Comparison of ENCODE assay signal across 8 cellular contexts in genomic region chr5:77560677-77561263, GRCh38.
DNase-seq lines count a peak whose midpoint lies in the region; ATAC-seq and TF ChIP-seq lines count a peak whose summit lies in the region.

No MANE protein-coding gene starts in this region.

- no peaks in the 10 kb centered on the region for H3K9me3 Mint-ChIP-seq in CD8-positive, alpha-beta memory T cell
- no peaks in the 10 kb centered on the region for H3K9me3 Mint-ChIP-seq in activated CD8-positive, alpha-beta T cell treated with anti-CD3 and anti-CD28 coated beads, Interleukin-2, amount 10 ng/mL, durations not matched to agents 7 days and 5 days (ENCODE audit: insufficient read depth)

- H3K4me1 Mint-ChIP-seq in CD8-positive, alpha-beta memory T cell = no peaks in the 10 kb centered on the region
- no peaks in the 10 kb centered on the region for H3K4me1 Mint-ChIP-seq in activated CD8-positive, alpha-beta T cell treated with anti-CD3 and anti-CD28 coated beads, Interleukin-2, amount 10 ng/mL, durations not matched to agents 7 days and 5 days (ENCODE audit: low read depth)

- no peak overlapping the region for H3K27ac ChIP-seq in CD8-positive, alpha-beta memory T cell (ENCODE audit: low read depth, low read length)

- TF ChIP-seq CTCF in AG09319 (IDR thresholded peaks at IDR 0.05; ENCODE audit: low read depth, low read length) (peak; percentile 40), GM20000 (IDR thresholded peaks at IDR 0.05; ENCODE audit: extremely low read depth, missing control alignments) (peak; percentile 2)

- peak; percentile 4 for DNase-seq in AG09319 (ENCODE audit: extremely low read depth, low read depth)
- peak; percentile 25 for DNase-seq in GM20000 (ENCODE audit: low spot score)
- DNase-seq in NCI-H510A treated with DMSO at 0.1 percent for 48 hours (lab: John Stamatoyannopoulos, UW) = peak; percentile 20
- peak; percentile 61 for DNase-seq in cerebellar cortex (ENCODE audit: low spot score)
- DNase-seq in midbrain (lab: John Stamatoyannopoulos, UW) = peak; percentile 51
- no peak for DNase-seq in CD8-positive, alpha-beta memory T cell
- DNase-seq in activated CD8-positive, alpha-beta T cell treated with anti-CD3 and anti-CD28 coated beads, Interleukin-2, amount 10 ng/mL, durations not matched to agents 7 days and 5 days = no peak

- no peaks in the 10 kb centered on the region for H3K36me3 Mint-ChIP-seq in CD8-positive, alpha-beta memory T cell
- no peaks in the 10 kb centered on the region for H3K36me3 Mint-ChIP-seq in activated CD8-positive, alpha-beta T cell treated with anti-CD3 and anti-CD28 coated beads, Interleukin-2, amount 10 ng/mL, durations not matched to agents 7 days and 5 days (ENCODE audit: low read depth)

- no peak overlapping the region for H3K27ac Mint-ChIP-seq in CD8-positive, alpha-beta memory T cell
- H3K27ac Mint-ChIP-seq in activated CD8-positive, alpha-beta T cell treated with anti-CD3 and anti-CD28 coated beads, Interleukin-2, amount 10 ng/mL, durations not matched to agents 7 days and 5 days = no peak overlapping the region

- no peak overlapping the region for H3K4me3 Mint-ChIP-seq in CD8-positive, alpha-beta memory T cell
- no peak overlapping the region for H3K4me3 Mint-ChIP-seq in activated CD8-positive, alpha-beta T cell treated with anti-CD3 and anti-CD28 coated beads, Interleukin-2, amount 10 ng/mL, durations not matched to agents 7 days and 5 days

- no peaks in the 10 kb centered on the region for H3K27me3 ChIP-seq in CD8-positive, alpha-beta memory T cell (ENCODE audit: insufficient read depth, low read length, poor library complexity, severe bottlenecking)

- no peaks in the 10 kb centered on the region for H3K36me3 ChIP-seq in CD8-positive, alpha-beta memory T cell (ENCODE audit: insufficient read depth, low read length)

- H3K4me3 ChIP-seq in CD8-positive, alpha-beta memory T cell (ENCODE audit: low read length) = no peak overlapping the region

- POLR2A ChIA-PET in CD8-positive, alpha-beta memory T cell (lab: Charles Lee) = no interaction called here
- POLR2A ChIA-PET in activated CD8-positive, alpha-beta T cell treated with anti-CD3 and anti-CD28 coated beads, Interleukin-2, amount 10 ng/mL, durations not matched to agents 7 days and 5 days (lab: Charles Lee) = no interaction called here

- ATAC-seq in GM21360 (IDR thresholded peaks at IDR 0.05; ENCODE audit: unreplicated experiment) = no peak
- no peak for ATAC-seq in activated CD8-positive, alpha-beta T cell treated with anti-CD3 and anti-CD28 coated beads, Interleukin-2, amount 10 ng/mL, durations not matched to agents 7 days and 5 days

- CTCF ChIA-PET in CD8-positive, alpha-beta memory T cell (lab: Charles Lee) = no interaction called here
- CTCF ChIA-PET in activated CD8-positive, alpha-beta T cell treated with anti-CD3 and anti-CD28 coated beads, Interleukin-2, amount 10 ng/mL, durations not matched to agents 7 days and 5 days (lab: Charles Lee) = interaction anchor here (0.7 to 1.0 kb wide), 2 partner anchors 11 to 410 kb away, joined by 3 read pairs; no protein-coding TSS in a partner anchor

- H3K27me3 Mint-ChIP-seq in CD8-positive, alpha-beta memory T cell = peaks cover 0 to 5% of the 10 kb centered on the region in 2 donors
- peaks cover 10% of the 10 kb centered on the region for H3K27me3 Mint-ChIP-seq in activated CD8-positive, alpha-beta T cell treated with anti-CD3 and anti-CD28 coated beads, Interleukin-2, amount 10 ng/mL, durations not matched to agents 7 days and 5 days (ENCODE audit: low read depth)

- no peaks in the 10 kb centered on the region for H3K4me1 ChIP-seq in CD8-positive, alpha-beta memory T cell (ENCODE audit: insufficient read depth, low read length)

- H3K9me3 ChIP-seq in CD8-positive, alpha-beta memory T cell (ENCODE audit: low read length) = no peaks in the 10 kb centered on the region

Comparison
In these comparisons a context has a peak if more than half of its experiments do, and no peak if none do; other contexts are left out.
1. DNase-seq: peak in AG09319 (single experiment), GM20000 (single experiment), NCI-H510A treated with DMSO at 0.1 percent for 48 hours (single experiment), cerebellar cortex (single experiment) and midbrain (single experiment); none in CD8-positive, alpha-beta memory T cell (0 of 5) and activated CD8-positive, alpha-beta T cell treated with anti-CD3 and anti-CD28 coated beads, Interleukin-2, amount 10 ng/mL, durations not matched to agents 7 days and 5 days (single experiment).